Comparison of ENCODE assay signal across 12 cellular contexts in the genomic region with DNA sequence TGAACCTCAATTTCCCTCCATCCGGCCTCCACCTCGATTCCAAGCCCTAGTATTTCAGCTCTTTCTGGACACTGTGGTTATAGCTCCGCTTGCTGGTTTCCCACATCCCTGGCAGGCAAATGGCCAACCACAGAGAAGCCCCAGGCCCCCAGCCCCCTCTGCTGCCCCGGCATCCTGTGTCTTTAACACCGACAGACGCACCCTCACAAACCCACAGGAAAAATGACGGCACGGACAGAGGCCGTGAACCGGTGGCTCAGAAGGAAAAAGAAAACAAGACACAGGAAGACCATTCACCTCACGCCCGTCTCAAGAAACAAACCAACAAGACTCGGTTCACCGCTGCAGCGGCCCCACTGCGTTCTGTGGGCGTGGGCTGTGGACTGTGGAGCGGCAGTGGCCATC. TPM values are rescaled to one million over a fixed set of nuclear protein-coding genes. Genes with fewer than 3 reads are reported as not detected.
DNase-seq lines count a peak whose midpoint lies in the region; ATAC-seq, FAIRE-seq and TF ChIP-seq lines count a peak whose summit lies in the region.
"Had no signal": no experiment of that assay in that cellular context is flagged by ENCODE, and none has a peak within 500 bp of the region (broad histone marks: within the 10 kb centered on the region; RNA-seq: fewer than 3 reads in every experiment).

No MANE protein-coding gene starts in this region.

- peak overlapping the region; percentile 99; the same call in 1 of the 2 replicates for H3K4me2 ChIP-seq in HepG2 (ENCODE audit: low read depth, low read length)

- H3K36me3 ChIP-seq in HepG2 (replicated peaks in 1 of 2; ENCODE audit: control insufficient read depth in 1 of 2, insufficient read depth in 2 of 2, low read length in 2 of 2) = no peaks in the 10 kb centered on the region

- CTCF ChIA-PET in HepG2 (lab: Yijun Ruan, JAX; ENCODE audit: low intra/inter-chr PET ratio, low total read pairs) = no interaction called here

- FAIRE-seq in HepG2 (lab: Jason Lieb, UNC) = no peak

- no peaks in the 10 kb centered on the region for H3K9me3 ChIP-seq in HepG2 (ENCODE audit: low read length)
- H3K9me3 ChIP-seq: gastrocnemius medialis, sigmoid colon had no signal

- POLR2A ChIA-PET in HepG2 (lab: Yijun Ruan, JAX) = no interaction called here

- H3K27me3 ChIP-seq in HepG2 (ENCODE audit: control insufficient read depth in 1 of 2, insufficient read depth in 2 of 2, low read length in 2 of 2) = no peaks in the 10 kb centered on the region

- intact Hi-C loops in HepG2 (cut with micrococcal nuclease; ENCODE audit: unreplicated experiment) = no loop called here

- no peak for TF ChIP-seq EP300 in HepG2 (IDR thresholded peaks at IDR 0.05; ENCODE audit: low read depth in 2 of 2, low read length in 2 of 2)
- TF ChIP-seq EP300 in HepG2 (CRISPR knock-in tag; IDR thresholded peaks at IDR 0.05; ENCODE audit: borderline replicate concordance) = no peak

- H3K9ac ChIP-seq in HepG2 (ENCODE audit: insufficient read depth, low read depth, low read length) = peak overlapping the region; percentile 56; the same call in 1 of the 2 replicates

- peak; percentile 21; the same call in 1 of the 2 replicates for TF ChIP-seq CTCF in HepG2 (CRISPR knock-in tag; IDR thresholded peaks at IDR 0.05)

- peak; percentile 17 to 36 for DNase-seq in stimulated activated CD8-positive, alpha-beta memory T cell treated with anti-CD3 and anti-CD28 coated beads, Interleukin-7, amount 100 ng/mL, for 4 hours (ENCODE audit: low read depth in 2 of 2)
- DNase-seq in stimulated activated CD8-positive, alpha-beta memory T cell treated with anti-CD3 and anti-CD28 coated beads, Interleukin-4, amount 100 ng/mL, for 48 hours = no peak
- DNase-seq in activated gamma-delta T cell treated with Interleukin-2 at 50 U/mL for 16 hours (peak; percentile 56), HepG2 (ENCODE audit: low spot score) (no peak), SIG-M5 treated with dmso at 0.1 percent for 504 hours (lab: John Stamatoyannopoulos, UW; ENCODE audit: unreplicated experiment) (no peak), middle frontal gyrus (ENCODE audit: extremely low spot score, low spot score) (no peak), inferior parietal cortex (ENCODE audit: extremely low spot score) (no peak), globus pallidus (ENCODE audit: low spot score) (no peak)
- DNase-seq: cerebellar nuclear complex, gastrocnemius medialis, mesendoderm, sigmoid colon had no signal

- no peak for TF ChIP-seq POLR2A in HepG2 (IDR thresholded peaks at IDR 0.05; ENCODE audit: insufficient read depth in 1 of 2, low read depth in 2 of 2, low read length in 2 of 2)

- TF ChIP-seq RAD21 in HepG2 (CRISPR knock-in tag; IDR thresholded peaks at IDR 0.05) = no peak

- peaks cover 4% of the 10 kb centered on the region for H3K79me2 ChIP-seq in HepG2 (ENCODE audit: insufficient read depth, low read length)

- no peak for ATAC-seq in HepG2
- ATAC-seq: gastrocnemius medialis had no signal

- 86% methylated on average over 18 of the region's 18 CpGs for WGBS in HepG2 (ENCODE audit: low lambda C conversion rate)

- no peak overlapping the region for H2AFZ ChIP-seq in HepG2 (ENCODE audit: low read length)

- peaks cover 72% of the 10 kb centered on the region for H3K4me1 ChIP-seq in HepG2 (ENCODE audit: insufficient read depth, low read length)

- no peaks in the 10 kb centered on the region for H4K20me1 ChIP-seq in HepG2 (ENCODE audit: insufficient read depth, low read length)

- BruUV-seq in HepG2 (replicated peaks; lab: Mats Ljungman, UMichigan) = no TSS peak

- H3K27ac ChIP-seq in HepG2 (ENCODE audit: extremely low read length, insufficient read depth, low read length) = no peak overlapping the region
- H3K27ac ChIP-seq: gastrocnemius medialis, sigmoid colon had no signal

- 0 out of 6 replicates have a peak overlapping the region, but pooled peaks of 1 of the 3 experiments have one; percentile 75 for H3K4me3 ChIP-seq in HepG2 (replicated peaks in 1 of 3; ENCODE audit: insufficient read depth in 1 of 3, low read depth in 2 of 3, low read length in 3 of 3)
- H3K4me3 ChIP-seq: gastrocnemius medialis, sigmoid colon had no signal

- in situ Hi-C loops in HepG2 (cut with HindIII; ENCODE audit: extremely low pct_ligation_motif_present, low pct_unique_long_range_greater_than_20kb) = no loop called here

RNA-seq across cellular contexts. Expression of a gene that starts 1.5 kb away (rescaled TPM):
- total RNA-seq in HepG2 (2016; rRNA removed; fragmentation: Illumina TruSeq; extraction: Trizol) = 0.34 and 0.51 TPM in 2 replicates
- 0.35 and 0.40 TPM in 2 replicates for total RNA-seq in HepG2 (2016; cell fraction: cytosol; rRNA removed; fragmentation: Illumina TruSeq; extraction: Trizol; ENCODE audit: low read depth)
- total RNA-seq in HepG2 (2016; cell fraction: insoluble cytoplasmic fraction; rRNA removed; fragmentation: Illumina TruSeq; extraction: Trizol) = 0.43 and 0.58 TPM in 2 replicates
- 0.19 and 0.62 TPM in 2 replicates for total RNA-seq in HepG2 (2016; cell fraction: membrane; rRNA removed; fragmentation: Illumina TruSeq; extraction: Trizol)
- 0.56 TPM in 1 of 2 replicates, not detected in the other for total RNA-seq in HepG2 (2016; cell fraction: nucleus; rRNA removed; fragmentation: Illumina TruSeq; extraction: Trizol)
- polyA plus RNA-seq in HepG2 (2011; rRNA removed) = 1.5 and 1.6 TPM in 2 replicates
- polyA plus RNA-seq in HepG2 (2011; cell fraction: cytosol; rRNA removed) = 1.5 and 3.0 TPM in 2 replicates
- polyA plus RNA-seq in HepG2 (2011; cell fraction: nucleus; rRNA removed) = 2.6 and 3.8 TPM in 2 replicates
- 0.47 and 1.5 TPM in 2 replicates for polyA plus RNA-seq in HepG2 (2012)
- polyA plus RNA-seq in HepG2 (2016; cell fraction: cytosol; fragmentation: Illumina TruSeq; extraction: Trizol; ENCODE audit: low read depth) = 0.97 and 1.4 TPM in 2 replicates
- 0.32 and 0.41 TPM in 2 replicates for polyA plus RNA-seq in HepG2 (2016; cell fraction: insoluble cytoplasmic fraction; fragmentation: Illumina TruSeq; extraction: Trizol; ENCODE audit: low read depth)
- polyA plus RNA-seq in HepG2 (2016; cell fraction: membrane; fragmentation: Illumina TruSeq; extraction: Trizol; ENCODE audit: low read depth) = 0.56 and 0.76 TPM in 2 replicates
- 0.97 and 1.2 TPM in 2 replicates for polyA plus RNA-seq in HepG2 (2016; cell fraction: nucleus; fragmentation: Illumina TruSeq; extraction: Trizol; ENCODE audit: insufficient read depth, low read depth)
- polyA minus RNA-seq in HepG2 (2011; rRNA and poly(A)+ RNA removed; ENCODE audit: low replicate concordance) = 0.78 and 9.4 TPM in 2 replicates
- 0.89 and 3.1 TPM in 2 replicates for polyA minus RNA-seq in HepG2 (2011; cell fraction: cytosol; rRNA and poly(A)+ RNA removed)
- polyA minus RNA-seq in HepG2 (2011; cell fraction: nucleus; rRNA and poly(A)+ RNA removed) = 0.64 TPM in 1 of 2 replicates, not detected in the other

RNA-seq across cellular contexts. Expression of a gene that starts 5.6 kb away (rescaled TPM):
- total RNA-seq in HepG2 (2016; rRNA removed; fragmentation: Illumina TruSeq; extraction: Trizol) = 20.7 and 31.9 TPM in 2 replicates
- 28.4 and 30.8 TPM in 2 replicates for total RNA-seq in HepG2 (2016; cell fraction: cytosol; rRNA removed; fragmentation: Illumina TruSeq; extraction: Trizol; ENCODE audit: low read depth)
- total RNA-seq in HepG2 (2016; cell fraction: insoluble cytoplasmic fraction; rRNA removed; fragmentation: Illumina TruSeq; extraction: Trizol) = 19.3 and 34.8 TPM in 2 replicates
- total RNA-seq in HepG2 (2016; cell fraction: membrane; rRNA removed; fragmentation: Illumina TruSeq; extraction: Trizol) = 30.5 and 31.8 TPM in 2 replicates
- 36.2 and 38.0 TPM in 2 replicates for total RNA-seq in HepG2 (2016; cell fraction: nucleus; rRNA removed; fragmentation: Illumina TruSeq; extraction: Trizol)
- polyA plus RNA-seq in HepG2 (2011; rRNA removed) = 14.0 and 18.0 TPM in 2 replicates
- 10.4 and 21.3 TPM in 2 replicates for polyA plus RNA-seq in HepG2 (2011; cell fraction: cytosol; rRNA removed)
- 117 and 140 TPM in 2 replicates for polyA plus RNA-seq in HepG2 (2011; cell fraction: nucleus; rRNA removed)
- 8.5 and 8.9 TPM in 2 replicates for polyA plus RNA-seq in HepG2 (2012)
- 30.9 and 37.1 TPM in 2 replicates for polyA plus RNA-seq in HepG2 (2016; cell fraction: cytosol; fragmentation: Illumina TruSeq; extraction: Trizol; ENCODE audit: low read depth)
- polyA plus RNA-seq in HepG2 (2016; cell fraction: insoluble cytoplasmic fraction; fragmentation: Illumina TruSeq; extraction: Trizol; ENCODE audit: low read depth) = 23.2 and 27.0 TPM in 2 replicates
- 29.8 and 34.5 TPM in 2 replicates for polyA plus RNA-seq in HepG2 (2016; cell fraction: membrane; fragmentation: Illumina TruSeq; extraction: Trizol; ENCODE audit: low read depth)
- polyA plus RNA-seq in HepG2 (2016; cell fraction: nucleus; fragmentation: Illumina TruSeq; extraction: Trizol; ENCODE audit: insufficient read depth, low read depth) = 77.5 and 82.4 TPM in 2 replicates
- 2.3 and 31.7 TPM in 2 replicates for polyA minus RNA-seq in HepG2 (2011; rRNA and poly(A)+ RNA removed; ENCODE audit: low replicate concordance)
- 1.6 and 2.8 TPM in 2 replicates for polyA minus RNA-seq in HepG2 (2011; cell fraction: cytosol; rRNA and poly(A)+ RNA removed)
- polyA minus RNA-seq in HepG2 (2011; cell fraction: nucleus; rRNA and poly(A)+ RNA removed) = 6.6 and 7.3 TPM in 2 replicates

RNA-seq across cellular contexts. Expression of a gene that starts 15.0 kb away (rescaled TPM):
- not detected in 2 replicates for total RNA-seq in HepG2 (2016; rRNA removed; fragmentation: Illumina TruSeq; extraction: Trizol)
- not detected in 2 replicates for total RNA-seq in HepG2 (2016; cell fraction: cytosol; rRNA removed; fragmentation: Illumina TruSeq; extraction: Trizol; ENCODE audit: low read depth)
- total RNA-seq in HepG2 (2016; cell fraction: insoluble cytoplasmic fraction; rRNA removed; fragmentation: Illumina TruSeq; extraction: Trizol) = not detected in 2 replicates
- not detected in 2 replicates for total RNA-seq in HepG2 (2016; cell fraction: membrane; rRNA removed; fragmentation: Illumina TruSeq; extraction: Trizol)
- total RNA-seq in HepG2 (2016; cell fraction: nucleus; rRNA removed; fragmentation: Illumina TruSeq; extraction: Trizol) = not detected in 2 replicates
- polyA plus RNA-seq in HepG2 (2011; rRNA removed) = not detected in 2 replicates
- polyA plus RNA-seq in HepG2 (2011; cell fraction: cytosol; rRNA removed) = not detected in 2 replicates
- polyA plus RNA-seq in HepG2 (2011; cell fraction: nucleus; rRNA removed) = 0.40 and 0.43 TPM in 2 replicates
- not detected in 2 replicates for polyA plus RNA-seq in HepG2 (2012)
- not detected in 2 replicates for polyA plus RNA-seq in HepG2 (2016; cell fraction: cytosol; fragmentation: Illumina TruSeq; extraction: Trizol; ENCODE audit: low read depth)
- not detected in 2 replicates for polyA plus RNA-seq in HepG2 (2016; cell fraction: insoluble cytoplasmic fraction; fragmentation: Illumina TruSeq; extraction: Trizol; ENCODE audit: low read depth)
- polyA plus RNA-seq in HepG2 (2016; cell fraction: membrane; fragmentation: Illumina TruSeq; extraction: Trizol; ENCODE audit: low read depth) = not detected in 2 replicates
- not detected in 2 replicates for polyA plus RNA-seq in HepG2 (2016; cell fraction: nucleus; fragmentation: Illumina TruSeq; extraction: Trizol; ENCODE audit: insufficient read depth, low read depth)
- 3.1 TPM in 1 of 2 replicates, not detected in the other for polyA minus RNA-seq in HepG2 (2011; rRNA and poly(A)+ RNA removed; ENCODE audit: low replicate concordance)
- not detected in 2 replicates for polyA minus RNA-seq in HepG2 (2011; cell fraction: cytosol; rRNA and poly(A)+ RNA removed)
- polyA minus RNA-seq in HepG2 (2011; cell fraction: nucleus; rRNA and poly(A)+ RNA removed) = 0.13 and 0.25 TPM in 2 replicates

RNA-seq across cellular contexts. Expression of a gene that starts 20.5 kb away (rescaled TPM):
- 0.33 TPM in 1 of 2 replicates, not detected in the other for total RNA-seq in HepG2 (2016; rRNA removed; fragmentation: Illumina TruSeq; extraction: Trizol)
- total RNA-seq in HepG2 (2016; cell fraction: cytosol; rRNA removed; fragmentation: Illumina TruSeq; extraction: Trizol; ENCODE audit: low read depth) = not detected in 2 replicates
- not detected in 2 replicates for total RNA-seq in HepG2 (2016; cell fraction: insoluble cytoplasmic fraction; rRNA removed; fragmentation: Illumina TruSeq; extraction: Trizol)
- not detected in 2 replicates for total RNA-seq in HepG2 (2016; cell fraction: membrane; rRNA removed; fragmentation: Illumina TruSeq; extraction: Trizol)
- not detected in 2 replicates for total RNA-seq in HepG2 (2016; cell fraction: nucleus; rRNA removed; fragmentation: Illumina TruSeq; extraction: Trizol)
- polyA plus RNA-seq in HepG2 (2011; rRNA removed) = 0.31 and 0.50 TPM in 2 replicates
- 0.12 and 0.13 TPM in 2 replicates for polyA plus RNA-seq in HepG2 (2011; cell fraction: cytosol; rRNA removed)
- polyA plus RNA-seq in HepG2 (2011; cell fraction: nucleus; rRNA removed) = 0.90 and 1.8 TPM in 2 replicates
- polyA plus RNA-seq in HepG2 (2012) = not detected in 2 replicates
- polyA plus RNA-seq in HepG2 (2016; cell fraction: cytosol; fragmentation: Illumina TruSeq; extraction: Trizol; ENCODE audit: low read depth) = not detected in 2 replicates
- not detected in 2 replicates for polyA plus RNA-seq in HepG2 (2016; cell fraction: insoluble cytoplasmic fraction; fragmentation: Illumina TruSeq; extraction: Trizol; ENCODE audit: low read depth)
- polyA plus RNA-seq in HepG2 (2016; cell fraction: membrane; fragmentation: Illumina TruSeq; extraction: Trizol; ENCODE audit: low read depth) = not detected in 2 replicates
- not detected in 2 replicates for polyA plus RNA-seq in HepG2 (2016; cell fraction: nucleus; fragmentation: Illumina TruSeq; extraction: Trizol; ENCODE audit: insufficient read depth, low read depth)
- 4.6 TPM in 1 of 2 replicates, not detected in the other for polyA minus RNA-seq in HepG2 (2011; rRNA and poly(A)+ RNA removed; ENCODE audit: low replicate concordance)
- not detected in 2 replicates for polyA minus RNA-seq in HepG2 (2011; cell fraction: cytosol; rRNA and poly(A)+ RNA removed)
- polyA minus RNA-seq in HepG2 (2011; cell fraction: nucleus; rRNA and poly(A)+ RNA removed) = not detected in 2 replicates

RNA-seq across cellular contexts. Expression of a gene that starts 30.2 kb away (rescaled TPM):
- total RNA-seq in HepG2 (2016; rRNA removed; fragmentation: Illumina TruSeq; extraction: Trizol) = 0.72 and 2.9 TPM in 2 replicates
- 0.35 and 1.1 TPM in 2 replicates for total RNA-seq in HepG2 (2016; cell fraction: cytosol; rRNA removed; fragmentation: Illumina TruSeq; extraction: Trizol; ENCODE audit: low read depth)
- 1.1 and 2.6 TPM in 2 replicates for total RNA-seq in HepG2 (2016; cell fraction: insoluble cytoplasmic fraction; rRNA removed; fragmentation: Illumina TruSeq; extraction: Trizol)
- 0.96 and 1.1 TPM in 2 replicates for total RNA-seq in HepG2 (2016; cell fraction: membrane; rRNA removed; fragmentation: Illumina TruSeq; extraction: Trizol)
- total RNA-seq in HepG2 (2016; cell fraction: nucleus; rRNA removed; fragmentation: Illumina TruSeq; extraction: Trizol) = 5.7 and 7.0 TPM in 2 replicates
- polyA plus RNA-seq in HepG2 (2011; rRNA removed) = 19.2 and 21.0 TPM in 2 replicates
- polyA plus RNA-seq in HepG2 (2011; cell fraction: cytosol; rRNA removed) = 8.6 and 13.3 TPM in 2 replicates
- 246 and 388 TPM in 2 replicates for polyA plus RNA-seq in HepG2 (2011; cell fraction: nucleus; rRNA removed)
- 22.2 and 22.7 TPM in 2 replicates for polyA plus RNA-seq in HepG2 (2012)
- 0.33 and 0.37 TPM in 2 replicates for polyA plus RNA-seq in HepG2 (2016; cell fraction: cytosol; fragmentation: Illumina TruSeq; extraction: Trizol; ENCODE audit: low read depth)
- 0.39 and 1.4 TPM in 2 replicates for polyA plus RNA-seq in HepG2 (2016; cell fraction: insoluble cytoplasmic fraction; fragmentation: Illumina TruSeq; extraction: Trizol; ENCODE audit: low read depth)
- polyA plus RNA-seq in HepG2 (2016; cell fraction: membrane; fragmentation: Illumina TruSeq; extraction: Trizol; ENCODE audit: low read depth) = 0.64 and 0.73 TPM in 2 replicates
- 15.6 and 16.5 TPM in 2 replicates for polyA plus RNA-seq in HepG2 (2016; cell fraction: nucleus; fragmentation: Illumina TruSeq; extraction: Trizol; ENCODE audit: insufficient read depth, low read depth)
- 35.7 and 56.6 TPM in 2 replicates for polyA minus RNA-seq in HepG2 (2011; rRNA and poly(A)+ RNA removed; ENCODE audit: low replicate concordance)
- 7.6 and 10.1 TPM in 2 replicates for polyA minus RNA-seq in HepG2 (2011; cell fraction: cytosol; rRNA and poly(A)+ RNA removed)
- 20.8 and 28.6 TPM in 2 replicates for polyA minus RNA-seq in HepG2 (2011; cell fraction: nucleus; rRNA and poly(A)+ RNA removed)

Comparison
In these comparisons a context has a peak if more than half of its experiments do, and no peak if none do; other contexts are left out.
1. DNase-seq: peak in stimulated activated CD8-positive, alpha-beta memory T cell treated with anti-CD3 and anti-CD28 coated beads, Interleukin-7, amount 100 ng/mL, for 4 hours (2 of 2) and activated gamma-delta T cell treated with Interleukin-2 at 50 U/mL for 16 hours (single experiment); none in stimulated activated CD8-positive, alpha-beta memory T cell treated with anti-CD3 and anti-CD28 coated beads, Interleukin-4, amount 100 ng/mL, for 48 hours (single experiment), HepG2 (single experiment), SIG-M5 treated with dmso at 0.1 percent for 504 hours (single experiment), middle frontal gyrus (single experiment), inferior parietal cortex (single experiment) and globus pallidus (single experiment).